In the genomic region with DNA sequence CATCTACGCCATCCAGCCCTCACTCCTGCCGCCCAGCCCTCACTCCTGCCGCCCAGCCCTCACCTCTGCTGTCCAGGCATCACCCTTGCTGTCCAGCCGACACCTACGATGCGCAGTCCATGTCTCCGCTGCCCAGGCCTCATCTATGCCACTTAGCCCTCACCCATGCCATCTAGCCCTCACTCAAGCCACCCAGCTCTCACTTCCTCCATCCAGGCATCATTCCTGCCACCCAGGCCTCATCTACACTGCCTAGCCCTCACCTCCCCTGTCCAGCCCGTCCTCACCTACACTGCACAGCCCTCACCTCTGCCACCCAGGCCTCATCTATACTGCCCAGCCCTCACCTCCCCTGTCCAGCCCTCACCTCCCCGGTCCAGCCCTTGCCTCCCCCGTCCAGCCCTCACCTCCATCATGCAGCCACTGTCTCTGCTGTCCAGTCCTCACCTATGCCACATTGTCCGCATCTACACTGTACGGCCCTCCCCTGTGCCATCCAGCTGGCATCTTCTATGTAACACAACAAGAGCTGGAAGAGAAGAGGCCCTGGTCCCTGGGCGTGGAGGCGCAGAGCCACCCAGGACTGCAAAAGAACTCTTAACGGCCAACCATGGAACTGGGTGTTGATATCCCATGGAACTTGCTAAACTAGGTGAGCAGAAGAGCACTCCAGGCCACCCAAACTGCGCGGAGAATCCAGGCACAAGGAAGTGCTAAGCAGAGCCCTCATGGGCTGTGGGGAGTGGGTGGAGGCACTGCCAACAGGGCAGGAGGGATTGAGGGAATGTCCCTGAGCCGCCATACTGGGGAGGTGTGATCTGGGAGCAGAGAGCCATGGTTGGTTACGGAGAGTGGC, we compare ENCODE assay signal across 22 cellular contexts. TPM values are rescaled to one million over a fixed set of nuclear protein-coding genes. Genes with fewer than 3 reads are reported as not detected.
A peak's percentile ranks its signal among the peaks of the same experiment; 100 is the strongest.
DNase-seq lines count a peak whose midpoint lies in the region; FAIRE-seq and TF ChIP-seq lines count a peak whose summit lies in the region.
"Had no signal": no experiment of that assay in that cellular context is flagged by ENCODE, and none has a peak within 500 bp of the region (broad histone marks: within the 10 kb centered on the region; RNA-seq: fewer than 3 reads in every experiment).

No MANE protein-coding gene starts in this region.

- FAIRE-seq in H1 (lab: Jason Lieb, UNC) (no peak), urothelium cell line (lab: Jason Lieb, UNC) (peak; percentile 77), kidney (lab: Jason Lieb, UNC) (no peak)
- FAIRE-seq: D721Med had no signal

- H3K14ac ChIP-seq in H1 (ENCODE audit: insufficient read length), result no peak overlapping the region

- H2BK20ac ChIP-seq in H1 (ENCODE audit: low read length), result no peak overlapping the region

- H2AFZ ChIP-seq in H1 (ENCODE audit: low read length), result no peak overlapping the region

- no peak overlapping the region for H2BK12ac ChIP-seq in H1 (ENCODE audit: low read depth, low read length)

- H2BK15ac ChIP-seq in H1 (ENCODE audit: low read length), result no peak overlapping the region

- no peak overlapping the region for H4K91ac ChIP-seq in H1 (replicated peaks; ENCODE audit: insufficient read length, low read length)

- DNase-seq in activated naive CD4-positive, alpha-beta T cell treated with Interleukin-2 at 50 U/mL for 16 hours, result no peak
- no peak for DNase-seq in H1 (ENCODE audit: low read depth in 1 of 2, low spot score in 2 of 2)
- DNase-seq in neural crest cell (ENCODE audit: low read depth, low spot score), result no peak
- DNase-seq in urothelium cell line (ENCODE audit: low spot score), result no peak
- DNase-seq in NCI-H1092 (lab: John Stamatoyannopoulos, UW), result no peak
- no peak for DNase-seq in HPDE6-E6E7 (ENCODE audit: extremely low spot score)
- DNase-seq in kidney, result no peak
- DNase-seq: activated naive CD4-positive, alpha-beta T cell treated with anti-CD3 and anti-CD28 coated beads for 36 hours; anterior cingulate cortex; caudate nucleus; EL; heart left ventricle; NCI-H1105 treated with DMSO at 0.1 percent for 48 hours; NCI-H2107; stimulated activated CD4-positive, alpha-beta T cell treated with anti-CD3 and anti-CD28 coated beads, Interleukin-1b, Interleukin-23, amount 100 ng/mL, for 48 hours; stomach; T-helper 2 cell; transverse colon had no signal

- TF ChIP-seq EP300 in H1 (IDR thresholded peaks at IDR 0.05; ENCODE audit: borderline replicate concordance in 1 of 2, low read depth in 2 of 2, low read length in 2 of 2), result no peak

- H3K9me3 ChIP-seq in H1 (ENCODE audit: insufficient read depth in 2 of 2, low read depth in 1 of 2, low read length in 1 of 2) (no peaks in the 10 kb centered on the region), kidney (ENCODE audit: control insufficient read depth in 1 of 2, low read length in 2 of 2) (no peaks in the 10 kb centered on the region)
- H3K9me3 ChIP-seq: heart left ventricle, Peyer's patch, stomach, transverse colon had no signal

- H3K18ac ChIP-seq in H1 (ENCODE audit: extremely low read depth, low read length), result no peak overlapping the region

- H4K8ac ChIP-seq in H1 (ENCODE audit: extremely low read depth, insufficient read depth, low read length), result no peak overlapping the region

- POLR2A ChIA-PET in H1 (lab: Charles Lee; ENCODE audit: partially characterized antibody), result no interaction called here

- H3K27me3 Mint-ChIP-seq in activated naive CD4-positive, alpha-beta T cell treated with anti-CD3 and anti-CD28 coated beads, Interleukin-2, amount 50 U/mL, for 24 hours, result no peaks in the 10 kb centered on the region
- peaks cover 13% of the 10 kb centered on the region for H3K27me3 Mint-ChIP-seq in neural crest cell (ENCODE audit: low read depth)

- TF ChIP-seq POLR2A in H1 (IDR thresholded peaks at IDR 0.05; ENCODE audit: control extremely low read depth in 1 of 2, low read depth in 2 of 2, low read length in 2 of 2), result no peak

- WGBS in H1 (ENCODE audit: extremely low coverage in 1 of 2, insufficient coverage in 1 of 2, insufficient read length in 1 of 2, insufficient replicate concordance in 2 of 2, low coverage in 1 of 2, low lambda C conversion rate in 2 of 2, missing lambda C conversion rate in 1 of 2), 2 experiments, result 87% methylated on average over 17 of the region's 19 CpGs; no CpG with 5 or more reads in 1 of the 2 experiments

- no peak overlapping the region for H4K5ac ChIP-seq in H1 (ENCODE audit: insufficient read length, low read depth, low read length)

- H3K23me2 ChIP-seq in H1 (ENCODE audit: low read depth, low read length), result no peaks in the 10 kb centered on the region

- peaks cover 12% of the 10 kb centered on the region for H3K4me1 Mint-ChIP-seq in activated naive CD4-positive, alpha-beta T cell treated with anti-CD3 and anti-CD28 coated beads, Interleukin-2, amount 50 U/mL, for 24 hours
- peaks cover 32% of the 10 kb centered on the region for H3K4me1 Mint-ChIP-seq in neural crest cell

- intact Hi-C loops in kidney (cut with DNase I), result no loop called here

- no peak overlapping the region for H3K4me2 ChIP-seq in H1 (ENCODE audit: insufficient read depth in 1 of 2, low read depth in 2 of 2, low read length in 2 of 2)

- CTCF ChIA-PET in H1 (lab: Charles Lee; ENCODE audit: partially characterized antibody), result interaction anchor here (0.7 to 1.3 kb wide), 2 partner anchors 26 to 768 kb away, joined by 3 to 4 read pairs; no protein-coding TSS in a partner anchor

- H2BK120ac ChIP-seq in H1 (replicated peaks; ENCODE audit: low read depth, low read length), result no peak overlapping the region

- peaks cover 4% of the 10 kb centered on the region for H3K36me3 Mint-ChIP-seq in activated naive CD4-positive, alpha-beta T cell treated with anti-CD3 and anti-CD28 coated beads, Interleukin-2, amount 50 U/mL, for 24 hours
- H3K36me3 Mint-ChIP-seq in neural crest cell (ENCODE audit: low read depth), result no peaks in the 10 kb centered on the region
- H3K36me3 Mint-ChIP-seq: mesothelial cell of epicardium had no signal

- no peak overlapping the region for H3K23ac ChIP-seq in H1 (ENCODE audit: insufficient read length)

- H2AK5ac ChIP-seq in H1 (ENCODE audit: low read depth, low read length), result 0 out of 2 replicates have a peak overlapping the region, but pooled peaks have one; percentile 2

- H3K27me3 ChIP-seq in H1 (replicated peaks in 1 of 4; ENCODE audit: control insufficient read depth in 3 of 4, extremely low read depth in 1 of 4, insufficient read depth in 3 of 4, low read length in 3 of 4), result no peaks in the 10 kb centered on the region
- H3K27me3 ChIP-seq: heart left ventricle, Peyer's patch, stomach, transverse colon had no signal

- peaks cover 0 to 3% of the 10 kb centered on the region in 2 experiments for H4K20me1 ChIP-seq in H1 (replicated peaks in 1 of 2; ENCODE audit: control insufficient read depth in 1 of 2, insufficient read depth in 2 of 2, low read length in 2 of 2)

- no peak for TF ChIP-seq RAD21 in H1 (IDR thresholded peaks at IDR 0.05 in 1 of 2, conservative IDR thresholded peaks at IDR 0.05 in 1 of 2; ENCODE audit: low read depth in 2 of 2, low read length in 2 of 2)

- peak overlapping the region; percentile 43 for H3K27ac Mint-ChIP-seq in activated naive CD4-positive, alpha-beta T cell treated with anti-CD3 and anti-CD28 coated beads, Interleukin-2, amount 50 U/mL, for 24 hours
- peak overlapping the region; percentile 51 for H3K27ac Mint-ChIP-seq in neural crest cell (ENCODE audit: unreplicated experiment)
- H3K27ac Mint-ChIP-seq: activated naive CD4-positive, alpha-beta T cell treated with anti-CD3 and anti-CD28 coated beads for 36 hours; mesothelial cell of epicardium had no signal

- TF ChIP-seq CTCF in H1 (IDR thresholded peaks at IDR 0.05; ENCODE audit: control extremely low read depth in 1 of 3, insufficient read depth in 1 of 3, low read depth in 1 of 3, low read length in 3 of 3), result no peak
- no peak for TF ChIP-seq CTCF in neural crest cell (conservative IDR thresholded peaks at IDR 0.05)
- no peak for TF ChIP-seq CTCF in kidney (IDR thresholded peaks at IDR 0.05; ENCODE audit: borderline replicate concordance, extremely low read depth, insufficient read depth)

- H3K4me3 Mint-ChIP-seq in activated naive CD4-positive, alpha-beta T cell treated with anti-CD3 and anti-CD28 coated beads, Interleukin-2, amount 50 U/mL, for 24 hours, result no peak overlapping the region
- no peak overlapping the region for H3K4me3 Mint-ChIP-seq in neural crest cell
- H3K4me3 Mint-ChIP-seq: activated naive CD4-positive, alpha-beta T cell treated with anti-CD3 and anti-CD28 coated beads for 36 hours; mesothelial cell of epicardium had no signal

- no peak overlapping the region for H3K56ac ChIP-seq in H1 (replicated peaks; ENCODE audit: insufficient read length, low read depth, low read length)

- H3K9ac ChIP-seq in H1 (replicated peaks in 1 of 4; ENCODE audit: extremely low read depth in 1 of 4, low read depth in 3 of 4, low read length in 3 of 4), result no peak overlapping the region
- no peak overlapping the region for H3K9ac ChIP-seq in kidney (ENCODE audit: low read length in 2 of 2)

- H3K79me2 ChIP-seq in H1 (ENCODE audit: control insufficient read depth in 1 of 2, insufficient read depth in 2 of 2, low read length in 2 of 2), result no peaks in the 10 kb centered on the region

- no peak overlapping the region for H3K4ac ChIP-seq in H1 (replicated peaks; ENCODE audit: insufficient read length, low read depth, low read length)

- H3K27ac ChIP-seq in H1 (ENCODE audit: low read depth, low read length), result peak overlapping the region; percentile 15; the same call in 1 of the 2 replicates
- no peak overlapping the region for H3K27ac ChIP-seq in kidney (ENCODE audit: low read depth in 2 of 2, low read length in 2 of 2)
- H3K27ac ChIP-seq: Peyer's patch, stomach, transverse colon had no signal

- H3K79me1 ChIP-seq in H1 (ENCODE audit: low read depth, low read length), result no peaks in the 10 kb centered on the region

- H3K36me3 ChIP-seq in H1 (ENCODE audit: control insufficient read depth in 2 of 4, insufficient read depth in 4 of 4, low read length in 3 of 4), result no peaks in the 10 kb centered on the region; a peak in 1 of 8 replicates
- no peaks in the 10 kb centered on the region for H3K36me3 ChIP-seq in kidney (ENCODE audit: control insufficient read depth in 1 of 2, insufficient read depth in 2 of 2, low read length in 2 of 2)

- no peaks in the 10 kb centered on the region for H3K9me3 Mint-ChIP-seq in activated naive CD4-positive, alpha-beta T cell treated with anti-CD3 and anti-CD28 coated beads, Interleukin-2, amount 50 U/mL, for 24 hours
- H3K9me3 Mint-ChIP-seq in neural crest cell, result no peaks in the 10 kb centered on the region
- H3K9me3 Mint-ChIP-seq: activated naive CD4-positive, alpha-beta T cell treated with anti-CD3 and anti-CD28 coated beads for 36 hours; mesothelial cell of epicardium had no signal

- H3K4me3 ChIP-seq in H1 (ENCODE audit: extremely low read depth in 1 of 4, insufficient read depth in 2 of 4, low read depth in 3 of 4, low read length in 4 of 4) (no peak overlapping the region), kidney (ENCODE audit: low read length in 2 of 2) (no peak overlapping the region)
- H3K4me3 ChIP-seq: heart left ventricle, Peyer's patch, stomach, transverse colon had no signal

- H3K4me1 ChIP-seq in H1 (replicated peaks in 1 of 4; ENCODE audit: control insufficient read depth in 3 of 4, insufficient read depth in 4 of 4, low read length in 3 of 4), result no peaks in the 10 kb centered on the region
- no peaks in the 10 kb centered on the region for H3K4me1 ChIP-seq in kidney (ENCODE audit: control insufficient read depth in 1 of 2, insufficient read depth in 1 of 2, low read depth in 1 of 2, low read length in 2 of 2)
- H3K4me1 ChIP-seq: Peyer's patch, stomach, transverse colon had no signal

- H2BK5ac ChIP-seq in H1 (ENCODE audit: low read depth, low read length), result no peak overlapping the region

RNA-seq across cellular contexts. Expression of gene RNASET2, which starts 31.0 kb away (rescaled TPM):
- 20.8 and 22.9 TPM in 2 replicates for total RNA-seq in H1 (2021; fragmentation: NEBNext Ultra II Directional; extraction: Animal tissue kit (Norgen Biotek cat#: 25700))
- polyA plus RNA-seq in H1 (2011; rRNA removed) (15.7 and 20.0 TPM in 2 replicates), kidney (ENCODE audit: insufficient read depth, low read depth, low replicate concordance) (50.7 TPM)
- polyA plus RNA-seq in H1 (2011; cell fraction: cytosol; rRNA removed), result 25.0 TPM
- 20.2 TPM for polyA plus RNA-seq in H1 (2011; cell fraction: nucleus; rRNA removed)
- polyA plus RNA-seq in H1 (2012, experiment 1 of 2), result 16.6 to 23.1 TPM (median 19.5 TPM) in 4 replicates
- polyA plus RNA-seq in H1 (2012, experiment 2 of 2), result 22.5 TPM
- polyA plus RNA-seq in H1 (2013, experiment 1 of 2), result 23.2 TPM
- 22.2 TPM for polyA plus RNA-seq in H1 (2013, experiment 2 of 2)
- 8.1 and 12.3 TPM in 2 replicates for polyA minus RNA-seq in H1 (2011; rRNA and poly(A)+ RNA removed)
- polyA minus RNA-seq in H1 (2011; cell fraction: cytosol; rRNA and poly(A)+ RNA removed), result 9.6 TPM
- 11.1 TPM for polyA minus RNA-seq in H1 (2011; cell fraction: nucleus; rRNA and poly(A)+ RNA removed)
- total RNA-seq in neural crest cell (15.3 and 17.7 TPM in 2 replicates), kidney (69.0 TPM)
